Comparison of ENCODE assay signal across 15 cellular contexts in genomic region chr18:80126797-80127196, GRCh38.
"Had no signal": no experiment of that assay in that cellular context is flagged by ENCODE, and none has a peak within 500 bp of the region (broad histone marks: within the 10 kb centered on the region; RNA-seq: fewer than 3 reads in every experiment).

No MANE protein-coding gene starts in this region.

- DNase-seq: activated CD4-positive, alpha-beta T cell treated with anti-CD3 and anti-CD28 coated beads for 4 hours; activated naive CD4-positive, alpha-beta T cell; anterior cingulate cortex; brain microvascular endothelial cell; effector memory CD4-positive, alpha-beta T cell; foreskin melanocyte; kidney glomerular epithelial cell; mesenchymal stem cell; right lobe of liver; stomach; testis; upper lobe of left lung had no signal

- H3K4me3 ChIP-seq: right lobe of liver, smooth muscle cell, stomach, testis, upper lobe of left lung had no signal

- H3K4me1 ChIP-seq: testis had no signal

- H3K36me3 ChIP-seq: brain microvascular endothelial cell, upper lobe of left lung had no signal

- H3K27ac ChIP-seq: brain microvascular endothelial cell, epithelial cell of prostate, right lobe of liver, stomach, testis, upper lobe of left lung had no signal

- H3K9me3 ChIP-seq: right lobe of liver, stomach, testis, upper lobe of left lung had no signal

- H3K4me3 Mint-ChIP-seq: neural crest cell had no signal

- H3K27me3 ChIP-seq: brain microvascular endothelial cell, right lobe of liver, stomach, testis, upper lobe of left lung had no signal
